ENCODE assay signal across 24 cellular contexts in genomic region chr1:55311979-55312378, GRCh38.
"Had no signal": no experiment of that assay in that cellular context is flagged by ENCODE, and none has a peak within 500 bp of the region (broad histone marks: within the 10 kb centered on the region; RNA-seq: fewer than 3 reads in every experiment).

No MANE protein-coding gene starts in this region.

- H3K9me3 ChIP-seq: adrenal gland had no signal

- H3K27me3 ChIP-seq: MG63 had no signal

- DNase-seq: activated CD4-positive, alpha-beta T cell treated with anti-CD3 and anti-CD28 coated beads for 36 hours; activated CD4-positive, alpha-beta T cell treated with anti-CD3 and anti-CD28 coated beads, Interleukin-2, amount 50 U/mL, for 1 hour; activated CD4-positive, CD25-positive, alpha-beta regulatory T cell; activated CD8-positive, alpha-beta memory T cell treated with anti-CD3 and anti-CD28 coated beads, Interleukin-2, amount 50 U/mL, for 4 hours; activated CD8-positive, alpha-beta T cell treated with anti-CD3 and anti-CD28 coated beads for 36 hours; activated gamma-delta T cell treated with Interleukin-2 at 50 U/mL for 16 hours; activated naive CD4-positive, alpha-beta T cell treated with anti-CD3 and anti-CD28 coated beads, Interleukin-2, amount 50 U/mL, for 16 hours; activated naive CD8-positive, alpha-beta T cell treated with anti-CD3 and anti-CD28 coated beads, Interleukin-2, amount 10 ng/mL, durations not matched to agents 7 days and 5 days; activated T-cell treated with anti-CD3 and anti-CD28 coated beads, Interleukin-2, amount 50 U/mL, for 72 hours; adrenal gland; central memory CD4-positive, alpha-beta T cell; MG63; MV-4-11; NCI-H1092 treated with DMSO at 0.1 percent for 48 hours; NCI-H1436; NCI-H1694 treated with DMSO at 0.1 percent for 48 hours; NCI-H2029 treated with DMSO at 0.1 percent for 48 hours; NCI-H345; NCI-H510A; NCI-H526 treated with DMSO at 0.1 percent for 48 hours; SHP77; T-helper 1 cell had no signal

- H3K4me1 ChIP-seq: adrenal gland had no signal

- H3K4me3 ChIP-seq: adrenal gland, MG63 had no signal

- H3K36me3 ChIP-seq: adrenal gland, MG63 had no signal

- ATAC-seq: activated CD4-positive, alpha-beta T cell treated with anti-CD3 and anti-CD28 coated beads for 36 hours; activated CD8-positive, alpha-beta T cell treated with anti-CD3 and anti-CD28 coated beads for 36 hours; activated T-cell treated with anti-CD3 and anti-CD28 coated beads, Interleukin-2, amount 50 U/mL, for 72 hours; Panc1 had no signal

- H3K27ac ChIP-seq: adrenal gland, VCaP had no signal
